Comparison of ENCODE assay signal across 8 cellular contexts in genomic region chr19:5680437-5681368, GRCh38. TPM values are rescaled to one million over a fixed set of nuclear protein-coding genes. Genes with fewer than 3 reads are reported as not detected.
A peak's percentile ranks its signal among the peaks of the same experiment; 100 is the strongest.
DNase-seq lines count a peak whose midpoint lies in the region; ATAC-seq, FAIRE-seq and TF ChIP-seq lines count a peak whose summit lies in the region.

Gene HSD11B1L (plus strand): TSS chr19:5681027. CDS start chr19:5684833, 3,806 bp downstream.
Gene MICOS13 (minus strand): TSS chr19:5680516. CDS start chr19:5680486, 30 bp downstream.

- in situ Hi-C loops in HepG2 (cut with HindIII; ENCODE audit: extremely low pct_ligation_motif_present, low pct_unique_long_range_greater_than_20kb) = no loop called here

- ATAC-seq in GM19328 (IDR thresholded peaks at IDR 0.05; ENCODE audit: unreplicated experiment) (peak; percentile 85), HG03520 (IDR thresholded peaks at IDR 0.05; ENCODE audit: unreplicated experiment) (peak; percentile 82), HepG2 (peak; percentile 92)

- H4K20me1 ChIP-seq in BLaER1 (no peaks in the 10 kb centered on the region), HepG2 (ENCODE audit: insufficient read depth, low read length) (no peaks in the 10 kb centered on the region)

- TF ChIP-seq RAD21 in HepG2 (CRISPR knock-in tag; IDR thresholded peaks at IDR 0.05) = 0 out of 2 replicates have a peak, but pooled peaks have one; percentile 30

- intact Hi-C loops in HepG2 (cut with micrococcal nuclease; ENCODE audit: unreplicated experiment) = no loop called here

- H3K27ac ChIP-seq in BLaER1 (peak within 1 kb of the TSS; percentile 88), HepG2 (ENCODE audit: extremely low read length, insufficient read depth, low read length) (peak within 1 kb of the TSS; percentile 75)

- H3K4me2 ChIP-seq in BLaER1 = peak within 1 kb of the TSS; percentile 95
- peak within 1 kb of the TSS; percentile 92 for H3K4me2 ChIP-seq in HepG2 (ENCODE audit: low read depth, low read length)

- WGBS in HepG2 (ENCODE audit: low lambda C conversion rate) = 26% methylated on average over 32 of the region's 94 CpGs

- POLR2A ChIA-PET in HepG2 (lab: Yijun Ruan, JAX) = interaction anchor here (0.9 kb wide), 1 partner anchor 10 kb away, joined by 3 read pairs; no protein-coding TSS in a partner anchor

- H2AFZ ChIP-seq in HepG2 (ENCODE audit: low read length) = peak within 1 kb of the TSS; percentile 60

- BruUV-seq in HepG2 (replicated peaks; lab: Mats Ljungman, UMichigan) = no TSS peak

- H3K4me1 ChIP-seq in BLaER1 = peaks cover 19% of the 10 kb centered on the region
- H3K4me1 ChIP-seq in HepG2 (ENCODE audit: insufficient read depth, low read length) = peaks cover 26% of the 10 kb centered on the region

- TF ChIP-seq EP300 in HepG2 (IDR thresholded peaks at IDR 0.05; ENCODE audit: low read depth in 2 of 2, low read length in 2 of 2) = no peak
- TF ChIP-seq EP300 in HepG2 (CRISPR knock-in tag; IDR thresholded peaks at IDR 0.05; ENCODE audit: borderline replicate concordance) = no peak; the same call in 1 of the 2 replicates

- H3K9me3 ChIP-seq in BLaER1 (no peaks in the 10 kb centered on the region), HepG2 (ENCODE audit: low read length) (no peaks in the 10 kb centered on the region)

- DNase-seq in NCI-H69 (lab: John Stamatoyannopoulos, UW) = peak; percentile 100
- DNase-seq in activated CD4-positive, alpha-beta T cell treated with anti-CD3 and anti-CD28 coated beads, Interleukin-2, amount 50 U/mL, for 24 hours (ENCODE audit: low read depth in 1 of 2, low spot score in 1 of 2) = peak; percentile 94 to 97
- DNase-seq in dermis blood vessel endothelial cell = peak; percentile 99
- peak; percentile 97 for DNase-seq in HepG2 (ENCODE audit: low spot score)
- DNase-seq in stimulated activated CD4-positive, alpha-beta T cell treated with anti-CD3 and anti-CD28 coated beads, Interleukin-4, amount 100 ng/mL, for 1 hour = peak; percentile 98

- peak within 1 kb of the TSS; percentile 91 for H3K4me3 ChIP-seq in BLaER1
- H3K4me3 ChIP-seq in HepG2 (replicated peaks in 1 of 3; ENCODE audit: insufficient read depth in 1 of 3, low read depth in 2 of 3, low read length in 3 of 3) = peak within 1 kb of the TSS; percentile 87 to 100 (median 92)

- FAIRE-seq in HepG2 (lab: Jason Lieb, UNC) = peak; percentile 90

- peaks cover 7% of the 10 kb centered on the region for H3K79me2 ChIP-seq in HepG2 (ENCODE audit: insufficient read depth, low read length)

- no peaks in the 10 kb centered on the region for H3K27me3 ChIP-seq in BLaER1
- H3K27me3 ChIP-seq in HepG2 (ENCODE audit: control insufficient read depth in 1 of 2, insufficient read depth in 2 of 2, low read length in 2 of 2) = no peaks in the 10 kb centered on the region; a peak in 1 of 5 replicates

- TF ChIP-seq CTCF in HepG2 (CRISPR knock-in tag; IDR thresholded peaks at IDR 0.05) = peak; percentile 19; the same call in 1 of the 2 replicates

- CTCF ChIA-PET in HepG2 (lab: Yijun Ruan, JAX; ENCODE audit: low intra/inter-chr PET ratio, low total read pairs) = no interaction called here

- TF ChIP-seq POLR2A in HepG2 (IDR thresholded peaks at IDR 0.05; ENCODE audit: insufficient read depth in 1 of 2, low read depth in 2 of 2, low read length in 2 of 2) = peak; percentile 57 to 79

- H3K36me3 ChIP-seq in BLaER1 (peaks cover 23% of the 10 kb centered on the region; the same call in 1 of the 2 replicates), HepG2 (replicated peaks in 1 of 2; ENCODE audit: control insufficient read depth in 1 of 2, insufficient read depth in 2 of 2, low read length in 2 of 2) (no peaks in the 10 kb centered on the region)

- peak within 1 kb of the TSS; percentile 89 for H3K9ac ChIP-seq in BLaER1
- peak within 1 kb of the TSS; percentile 86 for H3K9ac ChIP-seq in HepG2 (ENCODE audit: insufficient read depth, low read depth, low read length)

TF ChIP-seq in HepG2, 621 proteins besides CTCF, POLR2A, EP300 and RAD21 (continues in another document):
- TF ChIP-seq SCMH1 (CRISPR knock-in tag; IDR thresholded peaks at IDR 0.05; ENCODE audit: borderline replicate concordance) (no peak), ZNF121 (CRISPR knock-in tag; IDR thresholded peaks at IDR 0.05) (peak; percentile 72; the same call in 1 of the 2 replicates), TEAD2 (CRISPR knock-in tag; IDR thresholded peaks at IDR 0.05) (no peak), KDM2A (CRISPR knock-in tag; IDR thresholded peaks at IDR 0.05; ENCODE audit: borderline replicate concordance, low read depth) (peak; percentile 78), ZNF766 (CRISPR knock-in tag; IDR thresholded peaks at IDR 0.05; ENCODE audit: borderline replicate concordance) (0 out of 2 replicates have a peak, but pooled peaks have one; percentile 40)
- TF ChIP-seq, protein P1, sequence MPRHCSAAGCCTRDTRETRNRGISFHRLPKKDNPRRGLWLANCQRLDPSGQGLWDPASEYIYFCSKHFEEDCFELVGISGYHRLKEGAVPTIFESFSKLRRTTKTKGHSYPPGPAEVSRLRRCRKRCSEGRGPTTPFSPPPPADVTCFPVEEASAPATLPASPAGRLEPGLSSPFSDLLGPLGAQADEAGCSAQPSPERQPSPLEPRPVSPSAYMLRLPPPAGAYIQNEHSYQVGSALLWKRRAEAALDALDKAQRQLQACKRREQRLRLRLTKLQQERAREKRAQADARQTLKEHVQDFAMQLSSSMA (CRISPR knock-in tag; IDR thresholded peaks at IDR 0.05) = no peak; the same call in none of the 2 replicates

RNA-seq across cellular contexts. Expression of gene HSD11B1L, which starts in this region (rescaled TPM):
- 7.4 and 9.7 TPM in 2 replicates for total RNA-seq in dermis blood vessel endothelial cell
- total RNA-seq in HepG2 (2016; rRNA removed; fragmentation: Illumina TruSeq; extraction: Trizol) = 2.8 TPM in 2 replicates
- total RNA-seq in HepG2 (2016; cell fraction: cytosol; rRNA removed; fragmentation: Illumina TruSeq; extraction: Trizol; ENCODE audit: low read depth) = 2.6 and 3.3 TPM in 2 replicates
- 1.6 and 2.1 TPM in 2 replicates for total RNA-seq in HepG2 (2016; cell fraction: insoluble cytoplasmic fraction; rRNA removed; fragmentation: Illumina TruSeq; extraction: Trizol)
- total RNA-seq in HepG2 (2016; cell fraction: membrane; rRNA removed; fragmentation: Illumina TruSeq; extraction: Trizol) = 3.9 and 5.5 TPM in 2 replicates
- 0.81 and 0.94 TPM in 2 replicates for total RNA-seq in HepG2 (2016; cell fraction: nucleus; rRNA removed; fragmentation: Illumina TruSeq; extraction: Trizol)
- 3.9 and 4.6 TPM in 2 replicates for polyA plus RNA-seq in HepG2 (2011; rRNA removed)
- polyA plus RNA-seq in HepG2 (2011; cell fraction: cytosol; rRNA removed) = 4.2 and 6.2 TPM in 2 replicates
- 6.3 and 7.3 TPM in 2 replicates for polyA plus RNA-seq in HepG2 (2011; cell fraction: nucleus; rRNA removed)
- polyA plus RNA-seq in HepG2 (2012) = 1.9 and 3.0 TPM in 2 replicates
- polyA plus RNA-seq in HepG2 (2016; cell fraction: cytosol; fragmentation: Illumina TruSeq; extraction: Trizol; ENCODE audit: low read depth) = 3.6 and 4.2 TPM in 2 replicates
- polyA plus RNA-seq in HepG2 (2016; cell fraction: insoluble cytoplasmic fraction; fragmentation: Illumina TruSeq; extraction: Trizol; ENCODE audit: low read depth) = 2.5 and 3.3 TPM in 2 replicates
- 3.3 and 3.5 TPM in 2 replicates for polyA plus RNA-seq in HepG2 (2016; cell fraction: membrane; fragmentation: Illumina TruSeq; extraction: Trizol; ENCODE audit: low read depth)
- 3.3 and 3.4 TPM in 2 replicates for polyA plus RNA-seq in HepG2 (2016; cell fraction: nucleus; fragmentation: Illumina TruSeq; extraction: Trizol; ENCODE audit: insufficient read depth, low read depth)
- 0.21 and 1.8 TPM in 2 replicates for polyA minus RNA-seq in HepG2 (2011; rRNA and poly(A)+ RNA removed; ENCODE audit: low replicate concordance)
- 1.1 and 3.1 TPM in 2 replicates for polyA minus RNA-seq in HepG2 (2011; cell fraction: cytosol; rRNA and poly(A)+ RNA removed)
- 0.52 and 1.1 TPM in 2 replicates for polyA minus RNA-seq in HepG2 (2011; cell fraction: nucleus; rRNA and poly(A)+ RNA removed)

RNA-seq across cellular contexts. Expression of gene MICOS13, which starts in this region (rescaled TPM):
- total RNA-seq in dermis blood vessel endothelial cell = 13.4 and 22.3 TPM in 2 replicates
- 35.4 and 37.9 TPM in 2 replicates for total RNA-seq in HepG2 (2016; rRNA removed; fragmentation: Illumina TruSeq; extraction: Trizol)
- 20.7 and 21.7 TPM in 2 replicates for total RNA-seq in HepG2 (2016; cell fraction: cytosol; rRNA removed; fragmentation: Illumina TruSeq; extraction: Trizol; ENCODE audit: low read depth)
- total RNA-seq in HepG2 (2016; cell fraction: insoluble cytoplasmic fraction; rRNA removed; fragmentation: Illumina TruSeq; extraction: Trizol) = 38.9 and 39.8 TPM in 2 replicates
- 22.9 and 26.0 TPM in 2 replicates for total RNA-seq in HepG2 (2016; cell fraction: membrane; rRNA removed; fragmentation: Illumina TruSeq; extraction: Trizol)
- 18.4 and 19.8 TPM in 2 replicates for total RNA-seq in HepG2 (2016; cell fraction: nucleus; rRNA removed; fragmentation: Illumina TruSeq; extraction: Trizol)
- 28.8 and 40.0 TPM in 2 replicates for polyA plus RNA-seq in HepG2 (2011; rRNA removed)
- 16.8 and 30.9 TPM in 2 replicates for polyA plus RNA-seq in HepG2 (2011; cell fraction: cytosol; rRNA removed)
- polyA plus RNA-seq in HepG2 (2011; cell fraction: nucleus; rRNA removed) = 13.2 and 15.1 TPM in 2 replicates
- polyA plus RNA-seq in HepG2 (2012) = 13.1 and 19.3 TPM in 2 replicates
- 20.6 and 24.5 TPM in 2 replicates for polyA plus RNA-seq in HepG2 (2016; cell fraction: cytosol; fragmentation: Illumina TruSeq; extraction: Trizol; ENCODE audit: low read depth)
- 37.7 and 43.8 TPM in 2 replicates for polyA plus RNA-seq in HepG2 (2016; cell fraction: insoluble cytoplasmic fraction; fragmentation: Illumina TruSeq; extraction: Trizol; ENCODE audit: low read depth)
- polyA plus RNA-seq in HepG2 (2016; cell fraction: membrane; fragmentation: Illumina TruSeq; extraction: Trizol; ENCODE audit: low read depth) = 19.5 and 22.0 TPM in 2 replicates
- 32.1 and 41.0 TPM in 2 replicates for polyA plus RNA-seq in HepG2 (2016; cell fraction: nucleus; fragmentation: Illumina TruSeq; extraction: Trizol; ENCODE audit: insufficient read depth, low read depth)
- 14.6 and 22.6 TPM in 2 replicates for polyA minus RNA-seq in HepG2 (2011; rRNA and poly(A)+ RNA removed; ENCODE audit: low replicate concordance)
- polyA minus RNA-seq in HepG2 (2011; cell fraction: cytosol; rRNA and poly(A)+ RNA removed) = 6.3 and 9.1 TPM in 2 replicates
- 6.0 and 7.5 TPM in 2 replicates for polyA minus RNA-seq in HepG2 (2011; cell fraction: nucleus; rRNA and poly(A)+ RNA removed)

Comparison
In these comparisons a context has a peak if more than half of its experiments do, and no peak if none do; other contexts are left out.
1. Peak in every context shown above with its lines: DNase-seq, ATAC-seq, H3K4me3 ChIP-seq and H3K27ac ChIP-seq.